In the genomic region with DNA sequence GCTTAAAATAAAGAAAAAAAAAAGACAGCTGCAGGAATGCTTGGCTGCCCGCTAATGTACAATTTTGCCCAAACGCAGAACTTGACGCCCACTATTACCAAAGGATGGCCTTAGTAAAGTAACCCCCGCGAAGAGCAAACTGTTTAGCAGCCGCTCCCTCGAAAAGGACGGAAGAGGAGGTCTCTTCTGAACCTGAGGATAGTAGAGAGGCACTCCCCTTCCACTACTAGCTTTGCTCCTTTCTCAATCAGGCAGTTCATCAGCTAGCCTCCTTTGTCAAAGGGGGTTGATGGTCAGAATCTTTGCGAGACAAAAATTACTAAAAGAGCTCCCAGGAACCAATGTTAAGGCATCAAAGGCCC, we compare ENCODE assay signal across 2 cellular contexts.
TF ChIP-seq lines count a peak whose summit lies in the region.

No MANE protein-coding gene starts in this region.

TF ChIP-seq in HEK293, 187 proteins besides CTCF, POLR2A, EP300 and RAD21 (continued from another document):
- TF ChIP-seq SCRT1 (tag by site-specific recombination; IDR thresholded peaks at IDR 0.05; ENCODE audit: borderline replicate concordance) (no peak), ZNF555 (tag by site-specific recombination; conservative IDR thresholded peaks at IDR 0.05) (no peak), ZNF548 (tag by site-specific recombination; IDR thresholded peaks at IDR 0.05) (no peak), GLI4 (tag by site-specific recombination; IDR thresholded peaks at IDR 0.05) (no peak)

TF ChIP-seq in neural cell, 6 proteins besides CTCF, POLR2A, EP300 and RAD21 (continued from another document):
- no peak for TF ChIP-seq TAF1 (IDR thresholded peaks at IDR 0.05; ENCODE audit: low read depth)
- no peak for TF ChIP-seq EZH2 (IDR thresholded peaks at IDR 0.05; ENCODE audit: borderline replicate concordance, insufficient read depth, low read length, poor library complexity, severe bottlenecking)
- no peak for TF ChIP-seq MXI1 (conservative IDR thresholded peaks at IDR 0.05; ENCODE audit: poor library complexity, severe bottlenecking)
TF ChIP-seq in neural cell: peak in this region for 0.
